Comparison of ENCODE assay signal across 9 cellular contexts in the genomic region with DNA sequence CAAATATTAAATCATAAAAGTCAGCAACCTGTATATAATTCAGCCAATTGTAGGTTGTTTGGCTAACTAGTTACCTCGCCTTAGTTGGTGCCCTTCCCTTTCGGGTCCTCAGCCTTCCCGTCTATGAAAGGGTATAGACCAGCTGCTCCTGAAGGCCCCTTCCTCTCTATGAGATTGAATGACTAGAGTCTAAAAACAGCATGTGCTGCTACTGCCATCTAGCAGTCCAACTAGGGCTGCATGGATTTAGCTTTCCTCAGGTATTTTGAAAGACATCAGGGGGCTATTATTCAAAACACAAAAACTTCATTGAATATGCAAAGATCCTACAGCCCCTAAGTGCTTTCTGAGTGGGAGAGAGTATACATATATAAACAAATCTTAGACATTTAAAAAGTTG. TPM values are rescaled to one million over a fixed set of nuclear protein-coding genes. Genes with fewer than 3 reads are reported as not detected.
DNase-seq lines count a peak whose midpoint lies in the region; ATAC-seq and TF ChIP-seq lines count a peak whose summit lies in the region.
"Had no signal": no experiment of that assay in that cellular context is flagged by ENCODE, and none has a peak within 500 bp of the region (broad histone marks: within the 10 kb centered on the region; RNA-seq: fewer than 3 reads in every experiment).

No MANE protein-coding gene starts in this region.

- H3K27ac ChIP-seq in right atrium auricular region = no peak overlapping the region

- no peak overlapping the region for H3K27ac Mint-ChIP-seq in mesothelial cell of epicardium
- H3K27ac Mint-ChIP-seq: T-helper 1 cell treated with Interleukin-12 subunit alpha and Interleukin-12 subunit beta and Interleukin-4 antibody, amounts not matched to agents 30 μg/mL and 1 μg/mL, for 36 hours had no signal

- no peaks in the 10 kb centered on the region for H3K4me1 Mint-ChIP-seq in mesothelial cell of epicardium

- H3K4me1 ChIP-seq in right atrium auricular region = no peaks in the 10 kb centered on the region

- H3K36me3 Mint-ChIP-seq in mesothelial cell of epicardium = no peaks in the 10 kb centered on the region

- peaks cover 7% of the 10 kb centered on the region for H3K9me3 Mint-ChIP-seq in mesothelial cell of epicardium

- H3K4me3 Mint-ChIP-seq in mesothelial cell of epicardium = no peak overlapping the region
- H3K4me3 Mint-ChIP-seq: T-helper 1 cell treated with Interleukin-12 subunit alpha and Interleukin-12 subunit beta and Interleukin-4 antibody, amounts not matched to agents 30 μg/mL and 1 μg/mL, for 36 hours had no signal

- peak; percentile 49 for ATAC-seq in Right ventricle myocardium superior (ENCODE audit: poor library complexity)
- no peak for ATAC-seq in GM21515 (IDR thresholded peaks at IDR 0.05; ENCODE audit: unreplicated experiment)
- ATAC-seq in HG03521 (IDR thresholded peaks at IDR 0.05; ENCODE audit: unreplicated experiment) = no peak

- intact Hi-C loops in Right ventricle myocardium superior (cut with DNase I) = loop anchor here (5.0 kb wide), 1 partner anchor 531 kb away; no protein-coding TSS in a partner anchor

- no peaks in the 10 kb centered on the region for H3K27me3 ChIP-seq in right atrium auricular region

- DNase-seq in Right ventricle myocardium superior (no peak), right atrium auricular region (ENCODE audit: low spot score) (no peak), NCI-H446 treated with DMSO at 0.1 percent for 48 hours (lab: John Stamatoyannopoulos, UW) (peak; percentile 16), dermis blood vessel endothelial cell (peak; percentile 59), superior temporal gyrus (ENCODE audit: extremely low spot score) (peak; percentile 42), mesothelial cell of epicardium (ENCODE audit: low spot score in 2 of 2, unreplicated experiment in 2 of 2) (no peak)

- H3K27me3 Mint-ChIP-seq in mesothelial cell of epicardium (ENCODE audit: low read depth) = peaks cover 24% of the 10 kb centered on the region

- no peaks in the 10 kb centered on the region for H3K9me3 ChIP-seq in right atrium auricular region

- H3K4me3 ChIP-seq in right atrium auricular region = no peak overlapping the region

- peak in 1 of 2 donors; percentile 62 for TF ChIP-seq CTCF in right atrium auricular region (IDR thresholded peaks at IDR 0.05)
- no peak for TF ChIP-seq CTCF in mesothelial cell of epicardium (IDR thresholded peaks at IDR 0.05; ENCODE audit: unreplicated experiment)

- H3K36me3 ChIP-seq in right atrium auricular region = no peaks in the 10 kb centered on the region

RNA-seq across cellular contexts. Expression of gene TMEM263, which starts 37.0 kb away (rescaled TPM):
- 28.8 TPM for total RNA-seq in Right ventricle myocardium superior
- total RNA-seq in right atrium auricular region = 10 to 100 TPM; 46.4 to 59.7 TPM
- total RNA-seq in dermis blood vessel endothelial cell = 46.8 and 48.1 TPM in 2 replicates
- 73.0 to 76.2 TPM (median 76.1 TPM) in 3 replicates for total RNA-seq in mesothelial cell of epicardium

Comparison
In these comparisons a context has a peak if more than half of its experiments do, and no peak if none do; other contexts are left out.
1. DNase-seq: peak in NCI-H446 treated with DMSO at 0.1 percent for 48 hours (single experiment), dermis blood vessel endothelial cell (single experiment) and superior temporal gyrus (single experiment); none in Right ventricle myocardium superior (single experiment), right atrium auricular region (single experiment) and mesothelial cell of epicardium (0 of 2).